Comparison of ENCODE assay signal across 21 cellular contexts in genomic region chrX:12315526-12315925, GRCh38.
"Had no signal": no experiment of that assay in that cellular context is flagged by ENCODE, and none has a peak within 500 bp of the region (broad histone marks: within the 10 kb centered on the region; RNA-seq: fewer than 3 reads in every experiment).

No MANE protein-coding gene starts in this region.

- H3K4me3 Mint-ChIP-seq: activated naive CD8-positive, alpha-beta T cell; activated T-helper 17 cell treated with anti-CD3 and anti-CD28 coated beads, Interleukin-2, amount 50 U/mL, for 72 hours; central memory CD8-positive, alpha-beta T cell; nephron; stimulated activated effector memory CD8-positive, alpha-beta T cell treated with anti-CD3 and anti-CD28 coated beads, Interleukin-12 subunit alpha, Interleukin-12 subunit beta, amount 100 ng/mL, for 72 hours; stimulated activated naive CD8-positive, alpha-beta T cell treated with anti-CD3 and anti-CD28 coated beads, Interleukin-15, amount 100 ng/mL, for 72 hours; WTC11 had no signal

- H3K27ac Mint-ChIP-seq: activated naive CD8-positive, alpha-beta T cell; activated T-helper 17 cell treated with anti-CD3 and anti-CD28 coated beads, Interleukin-2, amount 50 U/mL, for 72 hours; nephron; stimulated activated effector memory CD8-positive, alpha-beta T cell treated with anti-CD3 and anti-CD28 coated beads, Interleukin-12 subunit alpha, Interleukin-12 subunit beta, amount 100 ng/mL, for 72 hours; stimulated activated naive CD8-positive, alpha-beta T cell treated with anti-CD3 and anti-CD28 coated beads, Interleukin-15, amount 100 ng/mL, for 72 hours; WTC11 had no signal

- H3K9me3 ChIP-seq: adrenal gland, ascending aorta, gastrocnemius medialis, left ventricle myocardium inferior, right lobe of liver, tibial artery had no signal

- H3K9me3 Mint-ChIP-seq: activated T-helper 17 cell treated with anti-CD3 and anti-CD28 coated beads, Interleukin-2, amount 50 U/mL, for 72 hours; central memory CD8-positive, alpha-beta T cell; stimulated activated effector memory CD8-positive, alpha-beta T cell treated with anti-CD3 and anti-CD28 coated beads, Interleukin-12 subunit alpha, Interleukin-12 subunit beta, amount 100 ng/mL, for 72 hours; stimulated activated naive CD8-positive, alpha-beta T cell treated with anti-CD3 and anti-CD28 coated beads, Interleukin-15, amount 100 ng/mL, for 72 hours; WTC11 had no signal

- H3K27me3 ChIP-seq: adrenal gland, ascending aorta, gastrocnemius medialis, tibial artery had no signal

- H3K27ac ChIP-seq: adrenal gland, ascending aorta, gastrocnemius medialis, left ventricle myocardium inferior, right lobe of liver, tibial artery had no signal

- H3K36me3 Mint-ChIP-seq: activated naive CD8-positive, alpha-beta T cell; stimulated activated effector memory CD8-positive, alpha-beta T cell treated with anti-CD3 and anti-CD28 coated beads, Interleukin-12 subunit alpha, Interleukin-12 subunit beta, amount 100 ng/mL, for 72 hours; WTC11 had no signal

- DNase-seq: activated naive CD4-positive, alpha-beta T cell; activated T-cell treated with anti-CD3 and anti-CD28 coated beads, Interleukin-2, amount 50 U/mL, for 1 hour; adrenal gland; effector memory CD4-positive, alpha-beta T cell; gastrocnemius medialis; hypothalamus; left ventricle myocardium inferior; posterior cingulate gyrus; right lobe of liver; small intestine; stimulated activated CD4-positive, alpha-beta T cell treated with anti-CD3 and anti-CD28 coated beads, Interleukin-2, amount 100 ng/mL, for 24 hours; stimulated activated naive CD8-positive, alpha-beta T cell treated with anti-CD3 and anti-CD28 coated beads, Interleukin-15, amount 100 ng/mL, for 72 hours; T1000; tibial artery had no signal

- H3K4me3 ChIP-seq: adrenal gland, ascending aorta, gastrocnemius medialis, left ventricle myocardium inferior, right lobe of liver, tibial artery had no signal

- H3K36me3 ChIP-seq: adrenal gland, ascending aorta, gastrocnemius medialis, left ventricle myocardium inferior, right lobe of liver, tibial artery had no signal

- H3K4me1 Mint-ChIP-seq: activated T-helper 17 cell treated with anti-CD3 and anti-CD28 coated beads, Interleukin-2, amount 50 U/mL, for 72 hours; central memory CD8-positive, alpha-beta T cell; nephron; stimulated activated effector memory CD8-positive, alpha-beta T cell treated with anti-CD3 and anti-CD28 coated beads, Interleukin-12 subunit alpha, Interleukin-12 subunit beta, amount 100 ng/mL, for 72 hours; stimulated activated naive CD8-positive, alpha-beta T cell treated with anti-CD3 and anti-CD28 coated beads, Interleukin-15, amount 100 ng/mL, for 72 hours had no signal

- H3K4me1 ChIP-seq: adrenal gland, ascending aorta, gastrocnemius medialis, left ventricle myocardium inferior, right lobe of liver, tibial artery had no signal

- H3K27me3 Mint-ChIP-seq: activated naive CD8-positive, alpha-beta T cell; activated T-helper 17 cell treated with anti-CD3 and anti-CD28 coated beads, Interleukin-2, amount 50 U/mL, for 72 hours; central memory CD8-positive, alpha-beta T cell; stimulated activated naive CD8-positive, alpha-beta T cell treated with anti-CD3 and anti-CD28 coated beads, Interleukin-15, amount 100 ng/mL, for 72 hours had no signal
